Comparison of ENCODE assay signal across 24 cellular contexts in the genomic region with DNA sequence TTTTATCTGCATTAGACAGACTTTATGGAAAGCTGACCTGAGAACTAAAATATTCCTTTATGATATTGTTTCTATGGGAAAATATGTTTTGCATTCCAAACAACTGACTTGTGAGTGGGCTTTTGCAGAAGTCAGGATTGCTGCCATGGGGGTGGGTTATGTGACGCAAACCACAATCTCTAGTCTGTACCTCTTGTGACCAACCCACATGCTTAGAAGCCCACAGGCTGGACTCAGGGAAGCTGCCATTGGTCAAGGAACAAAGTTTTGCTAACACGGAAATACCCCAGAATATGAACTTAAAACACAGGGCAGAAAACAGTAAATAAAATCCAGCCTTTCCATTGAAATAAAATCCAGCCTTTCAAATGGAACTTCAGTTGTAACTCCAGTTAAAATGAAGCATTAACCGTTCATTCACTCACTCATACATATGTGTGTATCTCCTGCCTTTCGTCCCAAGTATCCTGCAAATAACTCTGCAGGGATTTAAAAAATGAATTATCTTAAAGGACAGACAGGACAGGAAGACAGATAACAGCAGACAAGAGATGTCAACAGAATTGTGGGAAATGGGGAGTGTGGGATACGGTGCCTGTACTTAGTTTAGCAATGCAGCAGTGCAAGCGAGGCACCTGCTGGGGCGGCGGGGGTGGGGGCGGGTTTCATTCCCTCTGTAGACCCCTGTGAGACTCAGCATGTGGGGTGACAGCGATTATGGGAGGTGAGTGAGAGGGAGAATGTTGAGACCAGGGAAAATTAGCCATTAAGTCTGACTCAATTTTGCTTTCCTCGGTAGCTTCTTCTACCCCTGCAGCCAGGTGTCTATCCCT. TPM values are rescaled to one million over a fixed set of nuclear protein-coding genes. Genes with fewer than 3 reads are reported as not detected.
DNase-seq lines count a peak whose midpoint lies in the region; ATAC-seq, FAIRE-seq and TF ChIP-seq lines count a peak whose summit lies in the region.
"Had no signal": no experiment of that assay in that cellular context is flagged by ENCODE, and none has a peak within 500 bp of the region (broad histone marks: within the 10 kb centered on the region; RNA-seq: fewer than 3 reads in every experiment).

No MANE protein-coding gene starts in this region.

- FAIRE-seq in D721Med (lab: Jason Lieb, UNC), result peak; percentile 38
- FAIRE-seq: A549, G401.6, HTR-8/SVneo had no signal

- no peak for TF ChIP-seq CTCF in D721Med (IDR thresholded peaks at IDR 0.05; ENCODE audit: insufficient read depth, missing control alignments)
- no peak for TF ChIP-seq CTCF in chondrocyte (IDR thresholded peaks at IDR 0.05)
- no peak for TF ChIP-seq CTCF in osteoblast (IDR thresholded peaks at IDR 0.05; ENCODE audit: extremely low read depth, low read depth, low read length)
- no peak for TF ChIP-seq CTCF in uterus (IDR thresholded peaks at IDR 0.05)

- no peak overlapping the region for H3K4me3 Mint-ChIP-seq in chondrocyte (ENCODE audit: unreplicated experiment)
- H3K4me3 Mint-ChIP-seq: effector memory CD8-positive, alpha-beta T cell had no signal

- TF ChIP-seq POLR2A in uterus (IDR thresholded peaks at IDR 0.05), result no peak

- DNase-seq in D721Med (ENCODE audit: insufficient read length, low spot score) (no peak), OCI-M1 (lab: John Stamatoyannopoulos, UW) (peak; percentile 53), chondrocyte (ENCODE audit: low spot score) (no peak), osteoblast (ENCODE audit: insufficient read length, low spot score, missing footprints) (no peak), uterus (no peak), GM19238 (ENCODE audit: insufficient read length, low spot score) (no peak)
- DNase-seq in stimulated activated CD4-positive, alpha-beta T cell treated with anti-CD3 and anti-CD28 coated beads, Interleukin-4, amount 100 ng/mL, for 24 hours, result no peak
- DNase-seq: activated CD4-positive, alpha-beta T cell treated with anti-CD3 and anti-CD28 coated beads for 4 hours; C1 segment of cervical spinal cord; effector memory CD8-positive, alpha-beta T cell; Karpas-422; mammary epithelial cell; NCI-H1048; NCI-H187; PC-9; SIG-M5; stomach; transverse colon had no signal

- intact Hi-C loops in uterus (cut with DNase I; ENCODE audit: low total_unique reads), result no loop called here

- H3K36me3 ChIP-seq in osteoblast (ENCODE audit: insufficient read depth, low read length) (no peaks in the 10 kb centered on the region), uterus (no peaks in the 10 kb centered on the region)
- H3K36me3 ChIP-seq: neutrophil, stomach, transverse colon had no signal

- H3K9me3 ChIP-seq in osteoblast (ENCODE audit: low read depth, low read length) (no peaks in the 10 kb centered on the region), uterus (no peaks in the 10 kb centered on the region)
- H3K9me3 ChIP-seq: A549, neutrophil, stomach, transverse colon had no signal

- no peaks in the 10 kb centered on the region for H3K27me3 Mint-ChIP-seq in chondrocyte (ENCODE audit: low read depth)

- no peaks in the 10 kb centered on the region for H3K9me3 Mint-ChIP-seq in chondrocyte (ENCODE audit: low read depth)
- H3K9me3 Mint-ChIP-seq: activated naive CD4-positive, alpha-beta T cell treated with anti-CD3 and anti-CD28 coated beads, Interleukin-2, amount 50 U/mL, for 72 hours; effector memory CD8-positive, alpha-beta T cell had no signal

- no peak overlapping the region for H3K4me3 ChIP-seq in osteoblast (ENCODE audit: insufficient read depth, low read length)
- no peak overlapping the region for H3K4me3 ChIP-seq in uterus
- H3K4me3 ChIP-seq: A549, PC-9, stomach, transverse colon had no signal

- H3K27me3 ChIP-seq in osteoblast (ENCODE audit: insufficient read depth, low read length), result peaks cover 54% of the 10 kb centered on the region
- no peaks in the 10 kb centered on the region for H3K27me3 ChIP-seq in uterus

- ATAC-seq in HG02970 (IDR thresholded peaks at IDR 0.05; ENCODE audit: low FRiP score, unreplicated experiment), result no peak
- ATAC-seq: activated naive CD4-positive, alpha-beta T cell treated with anti-CD3 and anti-CD28 coated beads, Interleukin-2, amount 50 U/mL, for 72 hours; effector memory CD8-positive, alpha-beta T cell had no signal

- H3K27ac ChIP-seq in osteoblast (ENCODE audit: low read depth, low read length) (peak overlapping the region; percentile 36), uterus (no peak overlapping the region)
- H3K27ac ChIP-seq: A549, neutrophil, PC-9, stomach, transverse colon had no signal

- H3K4me1 ChIP-seq in osteoblast (ENCODE audit: insufficient read depth, low read length) (peaks cover 15% of the 10 kb centered on the region), uterus (no peaks in the 10 kb centered on the region)
- H3K4me1 ChIP-seq: A549, stomach, transverse colon had no signal

- H3K79me2 ChIP-seq in osteoblast (ENCODE audit: insufficient read depth, low read length), result no peaks in the 10 kb centered on the region

- H3K4me1 Mint-ChIP-seq in chondrocyte (ENCODE audit: low read depth), result peaks cover 30% of the 10 kb centered on the region

- no peaks in the 10 kb centered on the region for H4K20me1 ChIP-seq in osteoblast (ENCODE audit: insufficient read depth, low read length)

- H2AFZ ChIP-seq in osteoblast (ENCODE audit: low read length), result no peak overlapping the region
- H2AFZ ChIP-seq: PC-9 had no signal

- no peaks in the 10 kb centered on the region for H3K36me3 Mint-ChIP-seq in chondrocyte (ENCODE audit: low read depth)
- H3K36me3 Mint-ChIP-seq: activated naive CD4-positive, alpha-beta T cell treated with anti-CD3 and anti-CD28 coated beads, Interleukin-2, amount 50 U/mL, for 72 hours had no signal

- peak overlapping the region; percentile 64 for H3K4me2 ChIP-seq in osteoblast (ENCODE audit: insufficient read depth, low read length)
- H3K4me2 ChIP-seq: A549, PC-9 had no signal

- peak overlapping the region; percentile 41 for H3K27ac Mint-ChIP-seq in chondrocyte (ENCODE audit: unreplicated experiment)
- H3K27ac Mint-ChIP-seq: activated naive CD4-positive, alpha-beta T cell treated with anti-CD3 and anti-CD28 coated beads, Interleukin-2, amount 50 U/mL, for 72 hours; effector memory CD8-positive, alpha-beta T cell had no signal

RNA-seq across cellular contexts. Expression of a gene that starts 21.0 kb away (rescaled TPM):
- total RNA-seq in chondrocyte, result 3.5 to 54.5 TPM (median 50.2 TPM) in 3 replicates
- 3.2 and 3.6 TPM in 2 replicates for total RNA-seq in osteoblast
- total RNA-seq in uterus, result 10 to 100 TPM in 3 of 4 donors, 1 to 10 TPM in 1; 1.8 to 42.6 (median 24.4) TPM
